8 cellular contexts compared by ENCODE assay signal in the genomic region with DNA sequence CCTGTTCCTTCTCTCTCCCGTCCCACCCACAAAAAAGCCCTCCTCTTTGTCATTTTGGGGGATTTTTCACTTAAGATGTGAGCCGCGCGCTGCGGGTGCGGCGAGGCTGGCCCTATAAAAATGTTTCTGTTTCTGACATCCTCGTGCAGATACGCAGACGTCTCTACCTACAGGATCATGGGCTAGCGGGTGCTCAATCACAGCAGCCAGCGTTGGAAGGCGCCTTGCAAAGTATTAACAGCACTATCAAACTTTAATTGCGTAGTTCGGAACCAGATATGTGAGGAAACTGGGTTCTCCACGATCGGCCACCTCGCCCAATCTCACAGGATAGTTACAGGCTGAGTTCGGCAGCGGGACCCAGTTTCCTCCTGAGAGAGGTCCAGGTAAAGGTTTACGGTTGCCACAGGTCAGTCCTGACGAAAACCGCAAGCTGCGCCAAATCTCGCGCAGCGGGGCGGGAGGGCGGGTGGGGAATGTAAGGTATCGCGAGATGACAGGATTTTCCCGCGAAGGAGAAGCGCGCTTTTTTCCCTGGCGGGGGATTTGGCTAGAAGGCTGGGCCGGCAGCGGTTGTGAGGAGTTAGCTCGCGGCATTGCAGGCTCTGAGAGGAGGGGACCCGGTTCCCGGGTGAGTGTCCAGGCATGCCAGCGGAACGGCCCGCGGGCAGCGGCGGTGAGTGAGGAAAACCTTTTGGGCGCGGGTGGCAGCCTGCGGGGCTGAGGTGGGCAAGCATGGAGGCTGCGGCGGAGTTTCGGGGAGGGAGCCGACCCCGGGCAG. TPM values are rescaled to one million over a fixed set of nuclear protein-coding genes. Genes with fewer than 3 reads are reported as not detected.
DNase-seq lines count a peak whose midpoint lies in the region; ATAC-seq and TF ChIP-seq lines count a peak whose summit lies in the region.

A gene (plus strand): TSS at position 512 of the 781 bp plus-strand sequence. CDS start 134 bp downstream, at position 646.

- H3K36me3 ChIP-seq in duodenal mucosa (ENCODE audit: control insufficient read depth in 1 of 2, insufficient read depth in 2 of 2, low read length in 2 of 2) = no peaks in the 10 kb centered on the region

- intact Hi-C loops in lower leg skin (cut with DNase I; ENCODE audit: low total_unique reads) = no loop called here

- H3K9ac ChIP-seq in duodenal mucosa (ENCODE audit: low read depth in 1 of 2, low read length in 2 of 2) = peak within 1 kb of the TSS; percentile 65 to 69

- peak within 1 kb of the TSS; percentile 36 for H3K27ac ChIP-seq in duodenal mucosa (ENCODE audit: low read depth, low read length)

- no peaks in the 10 kb centered on the region for H3K27me3 ChIP-seq in duodenal mucosa (ENCODE audit: control insufficient read depth in 1 of 2, insufficient read depth in 2 of 2, low read length in 2 of 2)

- ATAC-seq in GM19372 (IDR thresholded peaks at IDR 0.05; ENCODE audit: low read depth, unreplicated experiment) = peak; percentile 71
- peak; percentile 71 for ATAC-seq in HG03520 (IDR thresholded peaks at IDR 0.05; ENCODE audit: unreplicated experiment)

- TF ChIP-seq CTCF in lower leg skin (IDR thresholded peaks at IDR 0.05) = no peak

- peak; percentile 89 for DNase-seq in CD1c-positive myeloid dendritic cell (ENCODE audit: extremely low spot score)
- DNase-seq in NCI-H526 treated with DMSO at 0.1 percent for 48 hours (lab: John Stamatoyannopoulos, UW) = peak; percentile 40
- DNase-seq in activated CD4-positive, alpha-beta T cell treated with anti-CD3 and anti-CD28 coated beads, Interleukin-2, amount 50 U/mL, for 24 hours (ENCODE audit: low read depth in 1 of 2, low spot score in 1 of 2) = peak; percentile 59 to 75
- DNase-seq in lower leg skin (ENCODE audit: low spot score in 2 of 2) = peak; percentile 54 to 92
- DNase-seq in stimulated activated CD4-positive, alpha-beta T cell treated with anti-CD3 and anti-CD28 coated beads, Interleukin-4, amount 100 ng/mL, for 4 hours = peak; percentile 61 to 64

- H3K4me1 ChIP-seq in duodenal mucosa (ENCODE audit: control insufficient read depth in 1 of 2, insufficient read depth in 2 of 2, low read length in 2 of 2) = peaks cover 7 to 17% of the 10 kb centered on the region in 2 donors

- WGBS in lower leg skin, 2 donors = 0% methylated on average over 55 to 56 of the region's 56 CpGs

- H3K9me3 ChIP-seq in duodenal mucosa (ENCODE audit: control insufficient read depth in 1 of 2, low read length in 2 of 2) = no peaks in the 10 kb centered on the region

- H3K4me3 ChIP-seq in duodenal mucosa (ENCODE audit: low read depth in 1 of 2, low read length in 2 of 2) = peak within 1 kb of the TSS; percentile 83 to 94
- H3K4me3 ChIP-seq in lower leg skin (ENCODE audit: low read depth, poor library complexity, severe bottlenecking) = peak within 1 kb of the TSS; percentile 67

- TF ChIP-seq POLR2A in lower leg skin (IDR thresholded peaks at IDR 0.05) = no peak

RNA-seq across cellular contexts. Expression of the gene that starts here (rescaled TPM):
- 1 to 10 TPM; 6.0 to 9.5 (median 7.4) TPM for total RNA-seq in lower leg skin

Comparison
In these comparisons a context has a peak if more than half of its experiments do, and no peak if none do; other contexts are left out.
1. Peak in every context shown above with its lines: DNase-seq, ATAC-seq, H3K4me3 ChIP-seq and H3K27ac ChIP-seq.